11 cellular contexts compared by ENCODE assay signal in genomic region chr19:54451331-54451871, GRCh38. TPM values are rescaled to one million over a fixed set of nuclear protein-coding genes. Genes with fewer than 3 reads are reported as not detected.
A peak's percentile ranks its signal among the peaks of the same experiment; 100 is the strongest.
DNase-seq lines count a peak whose midpoint lies in the region; ATAC-seq and TF ChIP-seq lines count a peak whose summit lies in the region.
"Had no signal": no experiment of that assay in that cellular context is flagged by ENCODE, and none has a peak within 500 bp of the region (broad histone marks: within the 10 kb centered on the region; RNA-seq: fewer than 3 reads in every experiment).

No MANE protein-coding gene starts in this region.

- H3K4me3 ChIP-seq in AG09309 (ENCODE audit: control insufficient read depth, low read depth, low read length) (peak overlapping the region; percentile 26), HL-60 (replicated peaks; ENCODE audit: insufficient read depth, low read length) (no peak overlapping the region; the same call in 1 of the 2 replicates), vagina (peak overlapping the region in 1 of 2 donors; percentile 62)
- H3K4me3 ChIP-seq: ovary, SJSA1 had no signal

- no peak for TF ChIP-seq POLR2A in vagina (IDR thresholded peaks at IDR 0.05)

- H3K27me3 ChIP-seq in HL-60 (ENCODE audit: insufficient read depth, poor library complexity, severe bottlenecking), result no peaks in the 10 kb centered on the region
- no peaks in the 10 kb centered on the region for H3K27me3 ChIP-seq in vagina
- H3K27me3 ChIP-seq: ovary, SJSA1, suprapubic skin had no signal

- peaks cover 34 to 54% of the 10 kb centered on the region in 2 donors for H3K36me3 Mint-ChIP-seq in activated naive CD4-positive, alpha-beta T cell treated with anti-CD3 and anti-CD28 coated beads, Interleukin-2, amount 50 U/mL, for 72 hours
- H3K36me3 Mint-ChIP-seq in memory B cell, result peaks cover 22% of the 10 kb centered on the region

- no peaks in the 10 kb centered on the region for H3K9me3 Mint-ChIP-seq in activated naive CD4-positive, alpha-beta T cell treated with anti-CD3 and anti-CD28 coated beads, Interleukin-2, amount 50 U/mL, for 72 hours
- no peaks in the 10 kb centered on the region for H3K9me3 Mint-ChIP-seq in memory B cell

- peak overlapping the region; percentile 98 to 99 for H3K27ac Mint-ChIP-seq in activated naive CD4-positive, alpha-beta T cell treated with anti-CD3 and anti-CD28 coated beads, Interleukin-2, amount 50 U/mL, for 72 hours
- peak overlapping the region; percentile 98 for H3K27ac Mint-ChIP-seq in memory B cell

- intact Hi-C loops in vagina (cut with DNase I), result no loop called here

- 0 out of 2 replicates have a peak overlapping the region, but pooled peaks have one; percentile 8 for H3K27ac ChIP-seq in HL-60 (replicated peaks)
- no peak overlapping the region for H3K27ac ChIP-seq in vagina
- H3K27ac ChIP-seq: ovary, SJSA1, suprapubic skin had no signal

- H3K9me3 ChIP-seq in vagina, result no peaks in the 10 kb centered on the region
- H3K9me3 ChIP-seq: ovary, SJSA1, suprapubic skin had no signal

- H3K4me1 ChIP-seq in vagina, result peaks cover 50% of the 10 kb centered on the region

- no peak for DNase-seq in AG09309 (ENCODE audit: low read depth)
- peak in 1 of 2 experiments; percentile 48 for DNase-seq in HL-60 (ENCODE audit: low read depth in 1 of 2, low spot score in 1 of 2)
- no peak for DNase-seq in activated naive CD4-positive, alpha-beta T cell treated with anti-CD3 and anti-CD28 coated beads, Interleukin-2, amount 50 U/mL, for 72 hours (ENCODE audit: low spot score in 2 of 2)
- DNase-seq in memory B cell (ENCODE audit: low spot score in 2 of 2), result no peak
- no peak for DNase-seq in DMS 273 (lab: John Stamatoyannopoulos, UW; ENCODE audit: unreplicated experiment)
- no peak for DNase-seq in vagina (ENCODE audit: extremely low spot score in 2 of 2)

- peaks cover 27% of the 10 kb centered on the region for H3K4me1 Mint-ChIP-seq in memory B cell

- no peaks in the 10 kb centered on the region for H3K27me3 Mint-ChIP-seq in memory B cell

- no peak for TF ChIP-seq CTCF in AG09309 (IDR thresholded peaks at IDR 0.05; ENCODE audit: control insufficient read depth, insufficient read depth, low read depth, low read length, missing control alignments)
- no peak for TF ChIP-seq CTCF in HL-60 (IDR thresholded peaks at IDR 0.05; ENCODE audit: insufficient read depth, low read length)
- TF ChIP-seq CTCF in vagina (IDR thresholded peaks at IDR 0.05), result no peak

- ATAC-seq in activated naive CD4-positive, alpha-beta T cell treated with anti-CD3 and anti-CD28 coated beads, Interleukin-2, amount 50 U/mL, for 72 hours, result no peak
- no peak for ATAC-seq in memory B cell (ENCODE audit: low read depth)
- ATAC-seq in HG03175 (IDR thresholded peaks at IDR 0.05; ENCODE audit: unreplicated experiment), result no peak
- ATAC-seq in HG03520 (IDR thresholded peaks at IDR 0.05; ENCODE audit: unreplicated experiment), result no peak

- peaks cover 4 to 53% of the 10 kb centered on the region in 2 donors for H3K36me3 ChIP-seq in vagina
- H3K36me3 ChIP-seq: ovary had no signal

- peak overlapping the region; percentile 99 for H3K4me3 Mint-ChIP-seq in memory B cell

RNA-seq across cellular contexts. Expression of gene LENG8, which starts 2.4 kb away (rescaled TPM):
- total RNA-seq in activated naive CD4-positive, alpha-beta T cell treated with anti-CD3 and anti-CD28 coated beads, Interleukin-2, amount 50 U/mL, for 72 hours, result 100 to 1,000 TPM; 191 to 205 TPM
- 129 TPM for total RNA-seq in vagina

RNA-seq across cellular contexts. Expression of gene LENG9, which starts 12.2 kb away (rescaled TPM):
- total RNA-seq in activated naive CD4-positive, alpha-beta T cell treated with anti-CD3 and anti-CD28 coated beads, Interleukin-2, amount 50 U/mL, for 72 hours, result 1 to 10 TPM; 2.5 to 5.8 TPM
- 10.3 TPM for total RNA-seq in vagina

RNA-seq across cellular contexts. Expression of gene CDC42EP5, which starts 21.7 kb away (rescaled TPM):
- not detected for total RNA-seq in activated naive CD4-positive, alpha-beta T cell treated with anti-CD3 and anti-CD28 coated beads, Interleukin-2, amount 50 U/mL, for 72 hours
- 33.4 TPM for total RNA-seq in vagina

RNA-seq across cellular contexts. Expression of gene TTYH1, which starts 36.1 kb away (rescaled TPM):
- total RNA-seq in activated naive CD4-positive, alpha-beta T cell treated with anti-CD3 and anti-CD28 coated beads, Interleukin-2, amount 50 U/mL, for 72 hours, result under 1 TPM in 1 of 2 donors, not detected in 1; 0.37 TPM
- 5.9 TPM for total RNA-seq in vagina
- total RNA-seq: SJSA1 had no signal

RNA-seq across cellular contexts. Expression of gene LAIR2, which starts 51.2 kb away (rescaled TPM):
- 1 to 10 TPM; 1.7 to 8.4 TPM for total RNA-seq in activated naive CD4-positive, alpha-beta T cell treated with anti-CD3 and anti-CD28 coated beads, Interleukin-2, amount 50 U/mL, for 72 hours
- total RNA-seq in vagina, result not detected
- total RNA-seq: ovary, SJSA1, suprapubic skin had no signal

Comparison
In these comparisons a context has a peak if more than half of its experiments do, and no peak if none do; other contexts are left out.
1. RNA of gene CDC42EP5, which starts 21.7 kb away (total RNA-seq): 33.4 TPM in vagina (single experiment); not detected in activated naive CD4-positive, alpha-beta T cell treated with anti-CD3 and anti-CD28 coated beads, Interleukin-2, amount 50 U/mL, for 72 hours; every median in the first group is over 10 times any median in the second.